Comparison of ENCODE assay signal across 10 cellular contexts in genomic region chr6:155524249-155524651, GRCh38.
DNase-seq lines count a peak whose midpoint lies in the region; ATAC-seq, FAIRE-seq and TF ChIP-seq lines count a peak whose summit lies in the region.
"Had no signal": no experiment of that assay in that cellular context is flagged by ENCODE, and none has a peak within 500 bp of the region (broad histone marks: within the 10 kb centered on the region; RNA-seq: fewer than 3 reads in every experiment).

No MANE protein-coding gene starts in this region.

- TF ChIP-seq CTCF in D721Med (IDR thresholded peaks at IDR 0.05; ENCODE audit: insufficient read depth, missing control alignments) = no peak

- FAIRE-seq in D721Med (lab: Jason Lieb, UNC) = no peak

- peak; percentile 72 for DNase-seq in A172 (ENCODE audit: low spot score)
- peak; percentile 77 for DNase-seq in EH (ENCODE audit: low read depth)
- DNase-seq in posterior vena cava (ENCODE audit: low spot score) = no peak
- no peak for DNase-seq in KG1 (lab: John Stamatoyannopoulos, UW)
- no peak for DNase-seq in D721Med (ENCODE audit: insufficient read length, low spot score)
- DNase-seq: body of pancreas had no signal

- intact Hi-C loops in posterior vena cava (cut with DNase I) = no loop called here

- ATAC-seq in SK-N-SH treated with all-trans-retinoic acid at 6 μM for 48 hours = 0 out of 3 replicates have a peak, but pooled peaks have one; percentile 22
- peak; percentile 87 for ATAC-seq in esophagus mucosa
- ATAC-seq in GM19455 (IDR thresholded peaks at IDR 0.05; ENCODE audit: unreplicated experiment) = no peak
- ATAC-seq: body of pancreas, gastroesophageal sphincter had no signal

TF ChIP-seq in SK-N-SH treated with all-trans-retinoic acid at 6 μM for 48 hours, 23 proteins besides CTCF, POLR2A, EP300 and RAD21:
- TF ChIP-seq ZNF565 (CRISPR knock-in tag; conservative IDR thresholded peaks at IDR 0.05; ENCODE audit: low read depth) (no peak), TOX (CRISPR knock-in tag; IDR thresholded peaks at IDR 0.05; ENCODE audit: borderline replicate concordance) (peak; percentile 31; the same call in 1 of the 2 replicates)

Comparison
In these comparisons a context has a peak if more than half of its experiments do, and no peak if none do; other contexts are left out.
1. DNase-seq: peak in A172 (single experiment) and EH (single experiment); none in posterior vena cava (single experiment), KG1 (single experiment) and D721Med (single experiment).